In genomic region chr16:1762196-1762878, GRCh38 we compare ENCODE assay signal across 25 cellular contexts. TPM values are rescaled to one million over a fixed set of nuclear protein-coding genes. Genes with fewer than 3 reads are reported as not detected.
A peak's percentile ranks its signal among the peaks of the same experiment; 100 is the strongest.
DNase-seq lines count a peak whose midpoint lies in the region; ATAC-seq, FAIRE-seq and TF ChIP-seq lines count a peak whose summit lies in the region.
"Had no signal": no experiment of that assay in that cellular context is flagged by ENCODE, and none has a peak within 500 bp of the region (broad histone marks: within the 10 kb centered on the region; RNA-seq: fewer than 3 reads in every experiment).

No MANE protein-coding gene starts in this region.

- TF ChIP-seq POLR2A in GM12878 (IDR thresholded peaks at IDR 0.05; ENCODE audit: low read depth, low read length) (no peak; the same call in 1 of the 2 replicates), breast epithelium (IDR thresholded peaks at IDR 0.05) (no peak), testis (IDR thresholded peaks at IDR 0.05) (no peak)

- no peaks in the 10 kb centered on the region for H3K4me1 ChIP-seq in GM12878 (ENCODE audit: control insufficient read depth, insufficient read depth, low read length)
- H3K4me1 ChIP-seq in breast epithelium, result no peaks in the 10 kb centered on the region
- no peaks in the 10 kb centered on the region for H3K4me1 ChIP-seq in testis
- H3K4me1 ChIP-seq: A549 had no signal

- no peak for DNase-seq in HTR-8/SVneo (ENCODE audit: insufficient read length, low spot score)
- DNase-seq in NCI-H524 treated with DMSO at 0.1 percent for 48 hours (lab: John Stamatoyannopoulos, UW), result peak; percentile 37
- DNase-seq in GM12878 (ENCODE audit: low read depth, low spot score), result no peak
- DNase-seq in stimulated activated naive B cell treated with anti-CD40 and anti-IgM and Interleukin-4, amounts not matched to agents 10 μg/mL and 1 μg/mL and 100 μg/mL, for 72 hours, result no peak
- no peak for DNase-seq in SKM-1 (lab: John Stamatoyannopoulos, UW; ENCODE audit: unreplicated experiment)
- DNase-seq in breast epithelium (ENCODE audit: low spot score in 2 of 2), result no peak
- DNase-seq in testis, result no peak
- DNase-seq: CD8-positive, alpha-beta memory T cell; DMS79 treated with DMSO at 0.1 percent for 48 hours; GF-D8; KG1; MG63; NCI-H2029; NCI-H226; NCI-H510A; NCI-H774; Peyer's patch; SIG-M5; SW 1271 had no signal

- no peak for TF ChIP-seq RAD21 in GM12878 (IDR thresholded peaks at IDR 0.05; ENCODE audit: insufficient read depth, low read depth, low read length)

- H3K79me2 ChIP-seq in GM12878 (ENCODE audit: control insufficient read depth, insufficient read depth, low read length), result no peaks in the 10 kb centered on the region

- H3K36me3 Mint-ChIP-seq in stimulated activated naive B cell treated with anti-CD40 and anti-IgM and Interleukin-4, amounts not matched to agents 10 μg/mL and 1 μg/mL and 100 μg/mL, for 72 hours, result peaks cover 43 to 49% of the 10 kb centered on the region in 2 donors

- WGBS in GM12878 (ENCODE audit: insufficient coverage, insufficient replicate concordance, low lambda C conversion rate, missing lambda C conversion rate), result 94% methylated on average over 22 of the region's 30 CpGs
- 90 to 91% methylated on average over 25 to 30 of the region's 30 CpGs for WGBS in testis, 2 donors

- RAD21 ChIA-PET in GM12878 (lab: Charles Lee; ENCODE audit: unreplicated experiment), result no interaction called here

- no peaks in the 10 kb centered on the region for H3K9me3 Mint-ChIP-seq in stimulated activated naive B cell treated with anti-CD40 and anti-IgM and Interleukin-4, amounts not matched to agents 10 μg/mL and 1 μg/mL and 100 μg/mL, for 72 hours
- H3K9me3 Mint-ChIP-seq: CD8-positive, alpha-beta memory T cell; GM23338; H9; T-helper 1 cell treated with Interleukin-12 subunit alpha and Interleukin-12 subunit beta and Interleukin-4 antibody, amounts not matched to agents 30 μg/mL and 1 μg/mL, for 36 hours had no signal

- H3K36me3 ChIP-seq in GM12878 (ENCODE audit: control insufficient read depth in 2 of 2, insufficient read depth in 2 of 2, low read length in 1 of 2), result peaks cover 0 to 18% of the 10 kb centered on the region in 2 experiments; a peak in 3 of 4 replicates
- H3K36me3 ChIP-seq in breast epithelium, result peaks cover 5% of the 10 kb centered on the region
- no peaks in the 10 kb centered on the region for H3K36me3 ChIP-seq in testis (ENCODE audit: low read depth, missing control alignments)

- POLR2A ChIA-PET in GM12878 (lab: Charles Lee), result no interaction called here

- peak overlapping the region; percentile 84 for H3K27ac Mint-ChIP-seq in stimulated activated naive B cell treated with anti-CD40 and anti-IgM and Interleukin-4, amounts not matched to agents 10 μg/mL and 1 μg/mL and 100 μg/mL, for 72 hours
- H3K27ac Mint-ChIP-seq: CD8-positive, alpha-beta memory T cell; GM23338; H9; T-helper 1 cell treated with Interleukin-12 subunit alpha and Interleukin-12 subunit beta and Interleukin-4 antibody, amounts not matched to agents 30 μg/mL and 1 μg/mL, for 36 hours had no signal

- H3K27ac ChIP-seq in GM12878 (ENCODE audit: control insufficient read depth, insufficient read depth) (no peak overlapping the region), breast epithelium (no peak overlapping the region), testis (no peak overlapping the region)
- H3K27ac ChIP-seq: A549, Peyer's patch, SK-N-MC had no signal

- H3K9ac ChIP-seq in GM12878 (ENCODE audit: control insufficient read depth, insufficient read depth, low read length), result no peak overlapping the region

- H3K4me3 Mint-ChIP-seq in stimulated activated naive B cell treated with anti-CD40 and anti-IgM and Interleukin-4, amounts not matched to agents 10 μg/mL and 1 μg/mL and 100 μg/mL, for 72 hours, result no peak overlapping the region
- H3K4me3 Mint-ChIP-seq: CD14-positive monocyte; CD8-positive, alpha-beta memory T cell; GM23338; H9; T-helper 1 cell treated with Interleukin-12 subunit alpha and Interleukin-12 subunit beta and Interleukin-4 antibody, amounts not matched to agents 30 μg/mL and 1 μg/mL, for 36 hours had no signal

- H3K27me3 ChIP-seq in GM12878 (replicated peaks in 1 of 2; ENCODE audit: control insufficient read depth in 2 of 2, insufficient read depth in 2 of 2, low read length in 1 of 2) (no peaks in the 10 kb centered on the region), breast epithelium (no peaks in the 10 kb centered on the region), testis (no peaks in the 10 kb centered on the region)
- H3K27me3 ChIP-seq: MG63, Peyer's patch had no signal

- no peak overlapping the region for H3K4me2 ChIP-seq in GM12878 (ENCODE audit: control insufficient read depth, insufficient read depth)
- H3K4me2 ChIP-seq: A549, GM23338 had no signal

- no peak overlapping the region for H2AFZ ChIP-seq in GM12878 (ENCODE audit: control insufficient read depth, low read depth, low read length)
- H2AFZ ChIP-seq: GM23338 had no signal

- no TSS peak for BruUV-seq in GM12878 (replicated peaks; lab: Mats Ljungman, UMichigan)

- CTCF ChIA-PET in GM12878 (lab: Yijun Ruan, JAX), result no interaction called here

- in situ Hi-C loops in GM12878 (cut with MboI), result no loop called here

- H4K20me1 ChIP-seq in GM12878 (ENCODE audit: control insufficient read depth, insufficient read depth), result no peaks in the 10 kb centered on the region

- FAIRE-seq in HTR-8/SVneo (lab: Jason Lieb, UNC) (peak; percentile 59), GM12878 (lab: Jason Lieb, UNC) (no peak)
- FAIRE-seq: A549 had no signal

- no peak for TF ChIP-seq EP300 in GM12878 (IDR thresholded peaks at IDR 0.05; ENCODE audit: borderline replicate concordance in 1 of 2, control insufficient read depth in 1 of 2, low read depth in 2 of 2, low read length in 2 of 2)

- H3K4me1 Mint-ChIP-seq in stimulated activated naive B cell treated with anti-CD40 and anti-IgM and Interleukin-4, amounts not matched to agents 10 μg/mL and 1 μg/mL and 100 μg/mL, for 72 hours, result peaks cover 0 to 3% of the 10 kb centered on the region in 2 donors
- H3K4me1 Mint-ChIP-seq: CD14-positive monocyte, GM23338, H9 had no signal

- intact Hi-C loops in GM12878 (cut with micrococcal nuclease; ENCODE audit: unreplicated experiment) (no loop called here), breast epithelium (cut with DNase I; ENCODE audit: low total_unique reads) (no loop called here), testis (cut with DNase I; ENCODE audit: low total_unique reads) (no loop called here)

- H3K4me3 ChIP-seq in GM12878 (no peak overlapping the region), breast epithelium (no peak overlapping the region), testis (no peak overlapping the region)
- H3K4me3 ChIP-seq: A549, GM23338, MG63, Peyer's patch, SK-N-MC had no signal

- H3K9me3 ChIP-seq in GM12878 (replicated peaks; ENCODE audit: control insufficient read depth, insufficient read depth, low read length) (no peaks in the 10 kb centered on the region), breast epithelium (no peaks in the 10 kb centered on the region), testis (no peaks in the 10 kb centered on the region)
- H3K9me3 ChIP-seq: A549, MG63, Peyer's patch had no signal

- no peaks in the 10 kb centered on the region for H3K27me3 Mint-ChIP-seq in stimulated activated naive B cell treated with anti-CD40 and anti-IgM and Interleukin-4, amounts not matched to agents 10 μg/mL and 1 μg/mL and 100 μg/mL, for 72 hours
- H3K27me3 Mint-ChIP-seq: CD8-positive, alpha-beta memory T cell had no signal

- ATAC-seq in GM12878, result no peak
- ATAC-seq in stimulated activated naive B cell treated with anti-CD40 and anti-IgM and Interleukin-4, amounts not matched to agents 10 μg/mL and 1 μg/mL and 100 μg/mL, for 72 hours (replicated peaks), result no peak
- ATAC-seq: A549 had no signal

- SMC1A ChIA-PET in GM12878 (lab: Charles Lee; ENCODE audit: uncharacterized antibody, unreplicated experiment), result no interaction called here

- TF ChIP-seq CTCF in GM12878 (IDR thresholded peaks at IDR 0.05 in 2 of 3, conservative IDR thresholded peaks at IDR 0.05 in 1 of 3; ENCODE audit: control insufficient read depth in 2 of 3, extremely low read depth in 1 of 3, insufficient read depth in 1 of 3, low read depth in 3 of 3, low read length in 3 of 3), result no peak
- TF ChIP-seq CTCF in breast epithelium (IDR thresholded peaks at IDR 0.05), result no peak
- TF ChIP-seq CTCF in testis (IDR thresholded peaks at IDR 0.05), result no peak

RNA-seq across cellular contexts. Expression of gene NME3, which starts 9.0 kb away (rescaled TPM):
- 32.8 and 43.7 TPM in 2 replicates for total RNA-seq in GM12878 (2013; cell fraction: nucleolus; rRNA removed)
- total RNA-seq in GM12878 (2014; rRNA removed) (49.8 and 55.5 TPM in 2 replicates), GM12878 (2014; rRNA removed; fragmentation: Illumina TruSeq; extraction: Trizol) (4.3 and 5.2 TPM in 2 replicates), GM12878 (2021) (46.7 and 47.7 TPM in 2 replicates), breast epithelium (100 to 1,000 TPM in 2 of 3 donors, 10 to 100 TPM in 1; 86.6 to 119 (median 115) TPM), testis (100 to 1,000 TPM; 100 to 119 TPM)
- 10.7 TPM for polyA plus RNA-seq in GM12878 (2011; ENCODE audit: low read depth)
- polyA plus RNA-seq in GM12878 (2011; rRNA removed) (5.1 and 13.6 TPM in 2 replicates), GM12878 (2014; fragmentation: Illumina TruSeq; extraction: Trizol) (0.81 TPM in 1 of 2 replicates, not detected in the other), GM12878 (2014; fragmentation: Nextera tagmentation; extraction: Ambion mirVana) (1 to 10 TPM in 1 of 2 experiments, under 1 TPM in 1; 0.61 to 4.6 TPM), GM12878 (2014; rRNA removed) (51.7 and 63.4 TPM in 2 replicates), GM12878 (2016; fragmentation: Nextera tagmentation; extraction: Ambion mirVana) (10 to 100 TPM; 39.5 to 41.1 TPM), testis (ENCODE audit: insufficient read depth, low read depth, low replicate concordance) (29.3 TPM)
- polyA plus RNA-seq in GM12878 (2011; cell fraction: cytosol; rRNA removed), result 28.1 and 60.3 TPM in 2 replicates
- polyA plus RNA-seq in GM12878 (2011; cell fraction: nucleus; rRNA removed), result 143 and 144 TPM in 2 replicates
- 44.8 and 49.8 TPM in 2 replicates for polyA plus RNA-seq in GM12878 (2012)
- polyA minus RNA-seq in GM12878 (2011; rRNA and poly(A)+ RNA removed), result 1.2 and 7.4 TPM in 2 replicates
- polyA minus RNA-seq in GM12878 (2011; cell fraction: cytosol; rRNA and poly(A)+ RNA removed), result 2.3 and 5.2 TPM in 2 replicates
- polyA minus RNA-seq in GM12878 (2011; cell fraction: nucleus; rRNA and poly(A)+ RNA removed), result 22.5 and 26.6 TPM in 2 replicates

RNA-seq across cellular contexts. Expression of gene EME2, which starts 10.3 kb away (rescaled TPM):
- 54.8 and 65.8 TPM in 2 replicates for total RNA-seq in GM12878 (2013; cell fraction: nucleolus; rRNA removed)
- total RNA-seq in GM12878 (2014; rRNA removed) (6.2 and 9.5 TPM in 2 replicates), GM12878 (2014; rRNA removed; fragmentation: Illumina TruSeq; extraction: Trizol) (1.4 and 2.1 TPM in 2 replicates), GM12878 (2021) (15.8 and 16.9 TPM in 2 replicates), breast epithelium (10 to 100 TPM in 2 of 3 donors, 1 to 10 TPM in 1; 4.6 to 17.4 (median 14.0) TPM), testis (10 to 100 TPM; 20.3 to 34.2 TPM)
- polyA plus RNA-seq in GM12878 (2011; ENCODE audit: low read depth), result 5.6 TPM
- polyA plus RNA-seq in GM12878 (2011; rRNA removed) (2.8 and 4.7 TPM in 2 replicates), GM12878 (2014; fragmentation: Illumina TruSeq; extraction: Trizol) (0.79 and 2.1 TPM in 2 replicates), GM12878 (2014; fragmentation: Nextera tagmentation; extraction: Ambion mirVana) (under 1 TPM; 0.29 to 0.80 TPM), GM12878 (2014; rRNA removed) (13.3 and 16.2 TPM in 2 replicates), GM12878 (2016; fragmentation: Nextera tagmentation; extraction: Ambion mirVana) (1 to 10 TPM; 3.4 to 4.7 TPM), testis (ENCODE audit: insufficient read depth, low read depth, low replicate concordance) (12.5 TPM)
- 3.5 and 7.9 TPM in 2 replicates for polyA plus RNA-seq in GM12878 (2011; cell fraction: cytosol; rRNA removed)
- polyA plus RNA-seq in GM12878 (2011; cell fraction: nucleus; rRNA removed), result 152 and 178 TPM in 2 replicates
- 10.3 and 11.2 TPM in 2 replicates for polyA plus RNA-seq in GM12878 (2012)
- 1.6 and 5.0 TPM in 2 replicates for polyA minus RNA-seq in GM12878 (2011; rRNA and poly(A)+ RNA removed)
- polyA minus RNA-seq in GM12878 (2011; cell fraction: cytosol; rRNA and poly(A)+ RNA removed), result 1.7 and 2.6 TPM in 2 replicates
- polyA minus RNA-seq in GM12878 (2011; cell fraction: nucleus; rRNA and poly(A)+ RNA removed), result 18.6 and 28.8 TPM in 2 replicates

RNA-seq across cellular contexts. Expression of gene MRPS34, which starts 10.6 kb away (rescaled TPM):
- 26.9 and 32.5 TPM in 2 replicates for total RNA-seq in GM12878 (2013; cell fraction: nucleolus; rRNA removed)
- total RNA-seq in GM12878 (2014; rRNA removed) (144 and 185 TPM in 2 replicates), GM12878 (2014; rRNA removed; fragmentation: Illumina TruSeq; extraction: Trizol) (92.3 and 109 TPM in 2 replicates), GM12878 (2021) (184 and 190 TPM in 2 replicates), breast epithelium (10 to 100 TPM; 85.9 to 95.4 (median 87.8) TPM), testis (10 to 100 TPM; 66.5 to 81.6 TPM)
- polyA plus RNA-seq in GM12878 (2011; ENCODE audit: low read depth), result 24.8 TPM
- polyA plus RNA-seq in GM12878 (2011; rRNA removed) (62.8 and 99.3 TPM in 2 replicates), GM12878 (2014; fragmentation: Illumina TruSeq; extraction: Trizol) (18.2 and 56.0 TPM in 2 replicates), GM12878 (2014; fragmentation: Nextera tagmentation; extraction: Ambion mirVana) (10 to 100 TPM in 1 of 2 experiments, 1 to 10 TPM in 1; 3.6 to 17.9 TPM), GM12878 (2014; rRNA removed) (189 and 209 TPM in 2 replicates), GM12878 (2016; fragmentation: Nextera tagmentation; extraction: Ambion mirVana) (100 to 1,000 TPM; 265 to 285 TPM), testis (ENCODE audit: insufficient read depth, low read depth, low replicate concordance) (49.2 TPM)
- 130 and 176 TPM in 2 replicates for polyA plus RNA-seq in GM12878 (2011; cell fraction: cytosol; rRNA removed)
- polyA plus RNA-seq in GM12878 (2011; cell fraction: nucleus; rRNA removed), result 107 and 127 TPM in 2 replicates
- polyA plus RNA-seq in GM12878 (2012), result 75.1 and 85.8 TPM in 2 replicates
- polyA minus RNA-seq in GM12878 (2011; rRNA and poly(A)+ RNA removed), result 31.2 and 42.9 TPM in 2 replicates
- 29.7 and 32.3 TPM in 2 replicates for polyA minus RNA-seq in GM12878 (2011; cell fraction: cytosol; rRNA and poly(A)+ RNA removed)
- 22.8 and 37.4 TPM in 2 replicates for polyA minus RNA-seq in GM12878 (2011; cell fraction: nucleus; rRNA and poly(A)+ RNA removed)

RNA-seq across cellular contexts. Expression of gene SPSB3, which starts 20.0 kb away (rescaled TPM):
- 28.8 and 39.6 TPM in 2 replicates for total RNA-seq in GM12878 (2013; cell fraction: nucleolus; rRNA removed)
- 22.2 and 26.2 TPM in 2 replicates for total RNA-seq in GM12878 (2014; rRNA removed)
- total RNA-seq in GM12878 (2014; rRNA removed; fragmentation: Illumina TruSeq; extraction: Trizol), result 4.4 and 5.5 TPM in 2 replicates
- total RNA-seq in GM12878 (2021), result 18.3 and 18.5 TPM in 2 replicates
- polyA plus RNA-seq in GM12878 (2011; ENCODE audit: low read depth), result 6.5 TPM
- polyA plus RNA-seq in GM12878 (2011; rRNA removed), result 4.7 and 9.7 TPM in 2 replicates
- polyA plus RNA-seq in GM12878 (2011; cell fraction: cytosol; rRNA removed), result 18.5 and 28.3 TPM in 2 replicates
- polyA plus RNA-seq in GM12878 (2011; cell fraction: nucleus; rRNA removed), result 87.6 and 94.0 TPM in 2 replicates
- 19.6 and 21.3 TPM in 2 replicates for polyA plus RNA-seq in GM12878 (2012)
- 0.97 and 2.8 TPM in 2 replicates for polyA plus RNA-seq in GM12878 (2014; fragmentation: Illumina TruSeq; extraction: Trizol)
- polyA plus RNA-seq in GM12878 (2014; fragmentation: Nextera tagmentation; extraction: Ambion mirVana), result 1 to 10 TPM in 1 of 2 experiments, under 1 TPM in 1; 0.31 to 1.5 TPM
- polyA plus RNA-seq in GM12878 (2014; rRNA removed), result 26.9 and 32.4 TPM in 2 replicates
- 10 to 100 TPM; 25.3 to 26.1 TPM for polyA plus RNA-seq in GM12878 (2016; fragmentation: Nextera tagmentation; extraction: Ambion mirVana)
- polyA minus RNA-seq in GM12878 (2011; rRNA and poly(A)+ RNA removed), result 5.9 and 9.0 TPM in 2 replicates
- polyA minus RNA-seq in GM12878 (2011; cell fraction: cytosol; rRNA and poly(A)+ RNA removed), result 4.8 and 5.2 TPM in 2 replicates
- 5.7 and 13.8 TPM in 2 replicates for polyA minus RNA-seq in GM12878 (2011; cell fraction: nucleus; rRNA and poly(A)+ RNA removed)
- total RNA-seq in breast epithelium, result 100 to 1,000 TPM in 1 of 3 donors, 10 to 100 TPM in 2; 84.9 to 107 (median 88.5) TPM
- total RNA-seq in testis, result 100 to 1,000 TPM; 111 to 114 TPM
- 43.8 TPM for polyA plus RNA-seq in testis (ENCODE audit: insufficient read depth, low read depth, low replicate concordance)

RNA-seq across cellular contexts. Expression of gene NUBP2, which starts 20.4 kb away (rescaled TPM):
- total RNA-seq in GM12878 (2013; cell fraction: nucleolus; rRNA removed), result 45.7 and 59.5 TPM in 2 replicates
- total RNA-seq in GM12878 (2014; rRNA removed) (88.8 and 106 TPM in 2 replicates), GM12878 (2014; rRNA removed; fragmentation: Illumina TruSeq; extraction: Trizol) (11.0 and 13.5 TPM in 2 replicates), GM12878 (2021) (73.2 and 79.8 TPM in 2 replicates), breast epithelium (10 to 100 TPM; 61.6 to 82.6 (median 80.3) TPM), testis (10 to 100 TPM; 81.5 to 90.8 TPM)
- 11.7 TPM for polyA plus RNA-seq in GM12878 (2011; ENCODE audit: low read depth)
- polyA plus RNA-seq in GM12878 (2011; rRNA removed) (8.2 and 23.6 TPM in 2 replicates), GM12878 (2014; fragmentation: Illumina TruSeq; extraction: Trizol) (0.73 and 6.5 TPM in 2 replicates), GM12878 (2014; fragmentation: Nextera tagmentation; extraction: Ambion mirVana) (1 to 10 TPM; 1.9 to 5.9 TPM), GM12878 (2014; rRNA removed) (80.5 and 94.5 TPM in 2 replicates), GM12878 (2016; fragmentation: Nextera tagmentation; extraction: Ambion mirVana) (100 to 1,000 TPM; 115 to 129 TPM), testis (ENCODE audit: insufficient read depth, low read depth, low replicate concordance) (49.8 TPM)
- 54.5 and 91.2 TPM in 2 replicates for polyA plus RNA-seq in GM12878 (2011; cell fraction: cytosol; rRNA removed)
- 102 and 133 TPM in 2 replicates for polyA plus RNA-seq in GM12878 (2011; cell fraction: nucleus; rRNA removed)
- polyA plus RNA-seq in GM12878 (2012), result 44.3 and 48.4 TPM in 2 replicates
- 8.8 and 27.4 TPM in 2 replicates for polyA minus RNA-seq in GM12878 (2011; rRNA and poly(A)+ RNA removed)
- 18.5 and 20.3 TPM in 2 replicates for polyA minus RNA-seq in GM12878 (2011; cell fraction: cytosol; rRNA and poly(A)+ RNA removed)
- 17.7 and 27.6 TPM in 2 replicates for polyA minus RNA-seq in GM12878 (2011; cell fraction: nucleus; rRNA and poly(A)+ RNA removed)
